Comparison of ENCODE assay signal across 1 cellular context in genomic region chr10:5679606-5680005, GRCh38.
TF ChIP-seq lines count a peak whose summit lies in the region.

No MANE protein-coding gene starts in this region.

TF ChIP-seq in IMR-90, 13 proteins besides CTCF, POLR2A, EP300 and RAD21 (continued from another document):
- no peak for TF ChIP-seq USF2 (IDR thresholded peaks at IDR 0.05; ENCODE audit: low read depth, low read length)
- no peak for TF ChIP-seq SMC3 (IDR thresholded peaks at IDR 0.05; ENCODE audit: low read depth, low read length)
- no peak for TF ChIP-seq MXI1 (IDR thresholded peaks at IDR 0.05; ENCODE audit: borderline replicate concordance, low read depth, low read length)
- TF ChIP-seq RFX5 (IDR thresholded peaks at IDR 0.05; ENCODE audit: low read depth, low read length): no peak
- no peak for TF ChIP-seq CHD1 (IDR thresholded peaks at IDR 0.05; ENCODE audit: low read depth, low read length)
